In genomic region chr11:126188332-126189108, GRCh38 we compare ENCODE assay signal across 1 cellular context.
TF ChIP-seq lines count a peak whose summit lies in the region.

No MANE protein-coding gene starts in this region.

TF ChIP-seq in H1, 55 proteins besides CTCF, POLR2A, EP300 and RAD21:
- TF ChIP-seq SP4 (IDR thresholded peaks at IDR 0.05; ENCODE audit: low read length) (no peak), GTF2F1 (IDR thresholded peaks at IDR 0.05; ENCODE audit: borderline replicate concordance, low read depth, low read length) (no peak), CHD2 (IDR thresholded peaks at IDR 0.05; ENCODE audit: low read length) (no peak), SRF (IDR thresholded peaks at IDR 0.05; ENCODE audit: low read depth, low read length) (no peak), TAF1 (IDR thresholded peaks at IDR 0.05; ENCODE audit: low read depth, low read length) (no peak), NRF1 (IDR thresholded peaks at IDR 0.05; ENCODE audit: low read depth, low read length) (no peak), CEBPB (IDR thresholded peaks at IDR 0.05; ENCODE audit: low read depth, low read length) (no peak), YY1 (IDR thresholded peaks at IDR 0.05; ENCODE audit: low read depth, low read length) (no peak), KDM1A (IDR thresholded peaks at IDR 0.05; ENCODE audit: borderline replicate concordance, low read length) (no peak), TAF7 (optimal IDR thresholded peaks at IDR 0.05; ENCODE audit: borderline replicate concordance, low read depth, low read length) (no peak), BRCA1 (IDR thresholded peaks at IDR 0.05; ENCODE audit: low read depth, low read length) (no peak)
